In genomic region chr2:222180619-222181018, GRCh38 we compare ENCODE assay signal across 19 cellular contexts.
"Had no signal": no experiment of that assay in that cellular context is flagged by ENCODE, and none has a peak within 500 bp of the region (broad histone marks: within the 10 kb centered on the region; RNA-seq: fewer than 3 reads in every experiment).

No MANE protein-coding gene starts in this region.

- DNase-seq: activated CD4-positive, alpha-beta T cell treated with anti-CD3 and anti-CD28 coated beads for 4 hours; activated CD4-positive, alpha-beta T cell treated with anti-CD3 and anti-CD28 coated beads, Interleukin-2, amount 50 U/mL, for 48 hours; activated CD8-positive, alpha-beta memory T cell treated with anti-CD3 and anti-CD28 coated beads for 24 hours; activated effector memory CD4-positive, alpha-beta T cell treated with Interleukin-2 at 50 U/mL for 16 hours; activated naive CD4-positive, alpha-beta T cell treated with Interleukin-2 at 50 U/mL for 16 hours; anterior cingulate cortex; cerebellar nuclear complex; colonic mucosa; effector CD8-positive, alpha-beta T cell; left colon; mammary epithelial cell; naive thymus-derived CD4-positive, alpha-beta T cell; ovary; psoas muscle; spleen; stimulated activated naive CD4-positive, alpha-beta T cell; tibial artery; upper lobe of right lung had no signal

- ATAC-seq: gastroesophageal sphincter; left colon; naive thymus-derived CD4-positive, alpha-beta T cell; psoas muscle; upper lobe of right lung had no signal
